In the genomic region with DNA sequence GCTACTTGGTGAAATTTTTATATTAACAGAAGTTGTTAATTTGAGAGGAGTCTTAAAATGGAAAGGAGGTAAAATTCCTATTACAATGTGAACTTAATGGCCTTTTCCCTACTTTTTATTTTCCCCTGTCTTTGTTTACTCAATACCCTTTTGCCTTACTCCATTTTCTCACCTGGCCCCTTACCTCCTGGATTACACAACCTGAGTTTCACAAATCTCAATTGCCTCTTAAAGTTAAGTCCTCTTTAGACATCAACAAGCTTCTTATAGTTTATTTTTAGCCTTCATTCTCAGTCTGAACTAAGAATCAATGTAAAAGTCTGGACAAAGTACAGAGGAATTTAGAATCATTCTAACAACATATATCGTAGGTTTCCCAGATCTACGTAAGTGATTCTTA, we compare ENCODE assay signal across 3 cellular contexts.
"Had no signal": no experiment of that assay in that cellular context is flagged by ENCODE, and none has a peak within 500 bp of the region (broad histone marks: within the 10 kb centered on the region; RNA-seq: fewer than 3 reads in every experiment).

No MANE protein-coding gene starts in this region.

- H3K4me3 ChIP-seq: GM12878 had no signal

- ATAC-seq: GM12878 had no signal

- DNase-seq: GDM1, GF-D8 had no signal
